Comparison of ENCODE assay signal across 8 cellular contexts in the genomic region with DNA sequence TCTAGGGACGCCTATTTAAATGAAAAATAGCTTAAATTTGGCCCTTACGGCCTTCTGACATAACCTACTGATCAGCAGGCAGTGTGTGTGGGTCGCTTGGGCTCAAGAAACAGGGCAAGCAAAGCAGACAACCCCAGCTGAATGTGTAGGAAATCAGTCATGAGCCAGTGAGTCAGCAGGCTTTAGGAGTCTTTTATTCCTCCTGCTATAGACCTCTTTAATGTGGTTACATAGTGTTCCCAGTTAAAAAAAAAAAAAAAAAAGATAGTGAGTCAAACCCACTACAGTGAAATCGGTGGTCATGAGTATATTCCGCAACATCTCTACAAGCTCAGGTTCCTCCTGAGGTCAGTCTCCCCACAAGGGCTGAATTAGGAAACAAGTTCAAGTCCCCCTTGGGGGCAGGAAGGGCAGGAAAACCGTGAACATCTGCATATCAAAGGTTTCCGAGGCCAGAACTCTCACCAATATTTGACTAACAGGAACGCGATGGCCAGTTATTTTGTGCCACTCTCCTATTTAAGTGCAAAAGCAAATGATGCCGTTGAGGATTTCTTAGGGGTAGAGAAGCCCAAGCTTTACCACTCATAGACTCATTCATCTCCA. TPM values are rescaled to one million over a fixed set of nuclear protein-coding genes. Genes with fewer than 3 reads are reported as not detected.
DNase-seq lines count a peak whose midpoint lies in the region; ATAC-seq and TF ChIP-seq lines count a peak whose summit lies in the region.

No MANE protein-coding gene starts in this region.

- peak overlapping the region; percentile 22 for H3K9ac ChIP-seq in mammary epithelial cell (ENCODE audit: insufficient read depth, low read length)

- peaks cover 4% of the 10 kb centered on the region for H4K20me1 ChIP-seq in mammary epithelial cell (ENCODE audit: insufficient read depth, low read length)

- CTCF ChIA-PET in mammary epithelial cell (lab: Charles Lee; ENCODE audit: low non-redundant PET) = interaction anchor here (0.6 kb wide), 2 partner anchors 46 to 59 kb away, joined by 8 to 35 read pairs; no protein-coding TSS in a partner anchor

- H3K27me3 ChIP-seq in mammary epithelial cell (ENCODE audit: insufficient read depth, low read length) = no peaks in the 10 kb centered on the region
- no peaks in the 10 kb centered on the region for H3K27me3 ChIP-seq in neutrophil

- intact Hi-C loops in mammary epithelial cell (cut with micrococcal nuclease) = loop anchor here (2.0 kb wide), 1 partner anchor 22 kb away; no protein-coding TSS in a partner anchor

- H3K9me3 ChIP-seq in mammary epithelial cell (replicated peaks; ENCODE audit: insufficient read depth, low read length) (no peaks in the 10 kb centered on the region), neutrophil (no peaks in the 10 kb centered on the region)

- H3K4me1 ChIP-seq in mammary epithelial cell (ENCODE audit: insufficient read depth, low read length) = peaks cover 15% of the 10 kb centered on the region
- H3K4me1 ChIP-seq in neutrophil (ENCODE audit: control insufficient read depth in 1 of 2, insufficient read depth in 1 of 2, low read depth in 1 of 2, low read length in 1 of 2) = peaks cover 67 to 91% of the 10 kb centered on the region in 2 experiments

- peak overlapping the region; percentile 13 for H3K4me2 ChIP-seq in mammary epithelial cell (ENCODE audit: insufficient read depth, low read depth, low read length)

- no TSS peak for BruUV-seq in mammary epithelial cell (replicated peaks; lab: Mats Ljungman, UMichigan)

- ATAC-seq in GM21360 (IDR thresholded peaks at IDR 0.05; ENCODE audit: unreplicated experiment) = peak; percentile 46
- no peak for ATAC-seq in GM18873 (IDR thresholded peaks at IDR 0.05; ENCODE audit: low FRiP score, unreplicated experiment)
- no peak for ATAC-seq in GM21367 (IDR thresholded peaks at IDR 0.05; ENCODE audit: unreplicated experiment)

- no peak overlapping the region for H2AFZ ChIP-seq in mammary epithelial cell (ENCODE audit: low read depth, low read length)

- H3K27ac ChIP-seq in mammary epithelial cell (ENCODE audit: insufficient read depth, low read depth, low read length) = peak overlapping the region; percentile 14
- peak overlapping the region; percentile 83 for H3K27ac ChIP-seq in neutrophil

- TF ChIP-seq CTCF in mammary epithelial cell (conservative IDR thresholded peaks at IDR 0.05 in 1 of 2, IDR thresholded peaks at IDR 0.05 in 1 of 2; ENCODE audit: extremely low read depth in 1 of 2, insufficient read depth in 1 of 2, low read depth in 1 of 2, low read length in 2 of 2) (no peak), neutrophil (IDR thresholded peaks at IDR 0.05) (peak; percentile 9), GM10266 (IDR thresholded peaks at IDR 0.05; ENCODE audit: control insufficient read depth, insufficient read depth, low read depth, missing control alignments) (no peak)

- 36% methylated on average over 10 of the region's 10 CpGs for WGBS in mammary epithelial cell (ENCODE audit: low coverage, missing lambda C conversion rate)

- H3K4me3 ChIP-seq in mammary epithelial cell (replicated peaks in 1 of 3; ENCODE audit: insufficient read depth in 1 of 3, low read depth in 2 of 3, low read length in 3 of 3) = no peak overlapping the region
- H3K4me3 ChIP-seq in neutrophil (ENCODE audit: low read depth in 1 of 2, low read length in 1 of 2) = peak overlapping the region; percentile 9 to 33

- dilution Hi-C loops in mammary epithelial cell (cut with HindIII; ENCODE audit: low sequenced_read_pairs) = no loop called here

- H3K79me2 ChIP-seq in mammary epithelial cell (ENCODE audit: insufficient read depth, low read length) = peaks cover 7% of the 10 kb centered on the region

- H3K36me3 ChIP-seq in mammary epithelial cell (ENCODE audit: insufficient read depth, low read length) (peaks cover 4% of the 10 kb centered on the region), neutrophil (peaks cover 100% of the 10 kb centered on the region)

- in situ Hi-C loops in mammary epithelial cell (cut with MboI; ENCODE audit: low sequenced_read_pairs in 2 of 2) = no loop called here

- DNase-seq in SKM-1 (lab: John Stamatoyannopoulos, UW; ENCODE audit: unreplicated experiment) (peak; percentile 69), mammary epithelial cell (peak; percentile 96), NCI-H2081 (lab: John Stamatoyannopoulos, UW) (no peak), GM10266 (ENCODE audit: extremely low spot score) (no peak)

RNA-seq across cellular contexts. Expression of a gene that starts 32.7 kb away (rescaled TPM):
- total RNA-seq in mammary epithelial cell = 100 to 1,000 TPM in 1 of 2 donors, 10 to 100 TPM in 1; 28.9 to 126 TPM
- 27.6 TPM for polyA plus RNA-seq in mammary epithelial cell
- polyA minus RNA-seq in mammary epithelial cell = 45.5 TPM

RNA-seq across cellular contexts. Expression of a gene that starts 59.2 kb away (rescaled TPM):
- 10 to 100 TPM in 1 of 2 donors, 1 to 10 TPM in 1; 4.5 to 38.3 TPM for total RNA-seq in mammary epithelial cell
- 23.3 TPM for polyA plus RNA-seq in mammary epithelial cell
- polyA minus RNA-seq in mammary epithelial cell = 8.7 TPM

Comparison
In these comparisons a context has a peak if more than half of its experiments do, and no peak if none do; other contexts are left out.
1. DNase-seq: peak in SKM-1 (single experiment) and mammary epithelial cell (single experiment); none in NCI-H2081 (0 of 2) and GM10266 (single experiment).
2. H3K4me3 ChIP-seq: peak in neutrophil (2 of 2); none in mammary epithelial cell (0 of 3).